In genomic region chr9:94030318-94031179, GRCh38 we compare ENCODE assay signal across 8 cellular contexts. TPM values are rescaled to one million over a fixed set of nuclear protein-coding genes. Genes with fewer than 3 reads are reported as not detected.
DNase-seq lines count a peak whose midpoint lies in the region; ATAC-seq and TF ChIP-seq lines count a peak whose summit lies in the region.

No MANE protein-coding gene starts in this region.

- TF ChIP-seq CTCF in upper lobe of left lung (IDR thresholded peaks at IDR 0.05) = peak in 2 of 6 experiments; percentile 17 to 25

- H3K4me3 Mint-ChIP-seq in activated naive CD8-positive, alpha-beta T cell treated with anti-CD3 and anti-CD28 coated beads for 36 hours = peak overlapping the region; percentile 97

- intact Hi-C loops in cardiac septum (cut with DNase I) = loop anchor here (2.0 kb wide), 1 partner anchor 136 kb away; no protein-coding TSS in a partner anchor

- peak overlapping the region; percentile 94 for H3K27ac Mint-ChIP-seq in activated naive CD8-positive, alpha-beta T cell treated with anti-CD3 and anti-CD28 coated beads for 36 hours

- peaks cover 8% of the 10 kb centered on the region for H3K27me3 Mint-ChIP-seq in activated naive CD8-positive, alpha-beta T cell treated with anti-CD3 and anti-CD28 coated beads for 36 hours

- H3K4me1 ChIP-seq in upper lobe of left lung = peaks cover 14 to 25% (median 15%) of the 10 kb centered on the region in 4 donors

- H3K9me3 ChIP-seq in MG63 (peaks cover 3% of the 10 kb centered on the region; the same call in 1 of the 2 replicates), upper lobe of left lung (no peaks in the 10 kb centered on the region)

- peaks cover 3% of the 10 kb centered on the region for H3K36me3 Mint-ChIP-seq in activated naive CD8-positive, alpha-beta T cell treated with anti-CD3 and anti-CD28 coated beads for 36 hours

- peak overlapping the region; percentile 87 to 93 (median 89) for H3K27ac ChIP-seq in upper lobe of left lung

- 0 to 4% methylated on average over 9 to 57 of the region's 97 CpGs for WGBS in upper lobe of left lung, 2 donors

- DNase-seq in GM04503 (ENCODE audit: low read depth) (peak; percentile 40), HCEC 1CT (peak; percentile 87), MG63 (peak; percentile 86), cardiac septum (ENCODE audit: low spot score) (peak; percentile 94), pons (ENCODE audit: low spot score) (peak; percentile 79), upper lobe of left lung (peak; percentile 87 to 97)
- peak; percentile 86 for DNase-seq in activated naive CD8-positive, alpha-beta T cell treated with anti-CD3 and anti-CD28 coated beads for 36 hours

- peak overlapping the region; percentile 89 for H3K4me3 ChIP-seq in MG63
- H3K4me3 ChIP-seq in upper lobe of left lung = peak overlapping the region; percentile 63 to 98 (median 92)

- peaks cover 1% of the 10 kb centered on the region for H3K9me3 Mint-ChIP-seq in activated naive CD8-positive, alpha-beta T cell treated with anti-CD3 and anti-CD28 coated beads for 36 hours

- peak in 3 of 4 donors; percentile 73 to 95 (median 76) for TF ChIP-seq POLR2A in upper lobe of left lung (IDR thresholded peaks at IDR 0.05)

- ATAC-seq in SK-N-SH treated with all-trans-retinoic acid at 6 μM for 48 hours (peak; percentile 100), upper lobe of left lung (ENCODE audit: low FRiP score in 2 of 2) (peak; percentile 98 to 100)

- H3K36me3 ChIP-seq in MG63 = no peaks in the 10 kb centered on the region
- no peaks in the 10 kb centered on the region for H3K36me3 ChIP-seq in upper lobe of left lung

- no peak for TF ChIP-seq EP300 in upper lobe of left lung (IDR thresholded peaks at IDR 0.05)

- no peaks in the 10 kb centered on the region for H3K27me3 ChIP-seq in MG63
- no peaks in the 10 kb centered on the region for H3K27me3 ChIP-seq in upper lobe of left lung

- H3K4me1 Mint-ChIP-seq in activated naive CD8-positive, alpha-beta T cell treated with anti-CD3 and anti-CD28 coated beads for 36 hours = peaks cover 24% of the 10 kb centered on the region

TF ChIP-seq in SK-N-SH treated with all-trans-retinoic acid at 6 μM for 48 hours, 23 proteins besides CTCF, POLR2A, EP300 and RAD21:
- no peak for TF ChIP-seq ZFP30 (CRISPR knock-in tag; IDR thresholded peaks at IDR 0.05)
- peak; percentile 63 for TF ChIP-seq TSHZ2 (CRISPR knock-in tag; IDR thresholded peaks at IDR 0.05)
- no peak for TF ChIP-seq PATZ1 (CRISPR knock-in tag; IDR thresholded peaks at IDR 0.05; ENCODE audit: borderline replicate concordance)
- no peak for TF ChIP-seq POU6F1 (CRISPR knock-in tag; IDR thresholded peaks at IDR 0.05; ENCODE audit: borderline replicate concordance, low read depth)
- no peak for TF ChIP-seq ZNF70 (CRISPR knock-in tag; IDR thresholded peaks at IDR 0.05)
- no peak for TF ChIP-seq PPARA (CRISPR knock-in tag; IDR thresholded peaks at IDR 0.05; ENCODE audit: borderline replicate concordance)
- TF ChIP-seq ZNF565 (CRISPR knock-in tag; conservative IDR thresholded peaks at IDR 0.05; ENCODE audit: low read depth) = no peak

RNA-seq across cellular contexts. Expression of gene PTPDC1, which starts 53.7 kb away (rescaled TPM):
- total RNA-seq in MG63 (2014; rRNA removed; shearing (Covaris generic); ENCODE audit: low replicate concordance) = 2.4 and 3.6 TPM in 2 replicates
- total RNA-seq in activated naive CD8-positive, alpha-beta T cell treated with anti-CD3 and anti-CD28 coated beads for 36 hours = 1 to 10 TPM; 5.8 to 6.0 TPM
- 14.0 TPM for total RNA-seq in cardiac septum
- 10 to 100 TPM in 4 of 6 donors, 1 to 10 TPM in 2; 9.0 to 24.5 (median 16.6) TPM for total RNA-seq in upper lobe of left lung

Comparison
In these comparisons a context has a peak if more than half of its experiments do, and no peak if none do; other contexts are left out.
1. Peak in every context shown above with its lines: DNase-seq, ATAC-seq, H3K4me3 ChIP-seq and H3K27ac ChIP-seq.
2. DNase-seq: peak in every context shown above with its lines; median percentile 94 in cardiac septum; 92 in upper lobe of left lung; 87 in HCEC 1CT; 86 in MG63; 86 in activated naive CD8-positive, alpha-beta T cell treated with anti-CD3 and anti-CD28 coated beads for 36 hours; 79 in pons; 40 in GM04503.